1 cellular context compared by ENCODE assay signal in genomic region chr12:46494424-46494823, GRCh38.
TF ChIP-seq lines count a peak whose summit lies in the region.

No MANE protein-coding gene starts in this region.

TF ChIP-seq in HepG2, 621 proteins besides CTCF, POLR2A, EP300 and RAD21 (continued from another document and continues in another):
- TF ChIP-seq ZKSCAN8 (CRISPR knock-in tag; IDR thresholded peaks at IDR 0.05; ENCODE audit: borderline replicate concordance) (no peak; the same call in 1 of the 2 replicates), ETV5 (CRISPR knock-in tag; IDR thresholded peaks at IDR 0.05; ENCODE audit: borderline replicate concordance) (peak; percentile 36; the same call in 1 of the 2 replicates), CREB1 (IDR thresholded peaks at IDR 0.05) (no peak), CREB1 (CRISPR knock-in tag; IDR thresholded peaks at IDR 0.05) (no peak), ARNTL (CRISPR knock-in tag; IDR thresholded peaks at IDR 0.05) (no peak), NFYC (CRISPR knock-in tag; IDR thresholded peaks at IDR 0.05) (no peak), ZBTB3 (CRISPR knock-in tag; IDR thresholded peaks at IDR 0.05; ENCODE audit: borderline replicate concordance, low read depth) (0 out of 2 replicates have a peak, but pooled peaks have one; percentile 9), ZIK1 (CRISPR knock-in tag; IDR thresholded peaks at IDR 0.05; ENCODE audit: borderline replicate concordance, low read depth) (no peak), ZNF234 (CRISPR knock-in tag; conservative IDR thresholded peaks at IDR 0.05) (no peak), PTBP1 (IDR thresholded peaks at IDR 0.05; ENCODE audit: low read depth, low read length, poor library complexity, severe bottlenecking) (no peak), TCF7L2 (IDR thresholded peaks at IDR 0.05; ENCODE audit: low read depth, low read length) (peak; percentile 72), NFYB (CRISPR knock-in tag; IDR thresholded peaks at IDR 0.05) (no peak), USF2 (IDR thresholded peaks at IDR 0.05; ENCODE audit: low read depth, low read length) (no peak), USF2 (CRISPR knock-in tag; IDR thresholded peaks at IDR 0.05; ENCODE audit: borderline replicate concordance) (no peak), NR2F2 (IDR thresholded peaks at IDR 0.05; ENCODE audit: borderline replicate concordance, low read depth) (peak; percentile 54; the same call in 1 of the 2 replicates), NFKB2 (CRISPR knock-in tag; IDR thresholded peaks at IDR 0.05; ENCODE audit: borderline replicate concordance) (no peak), ZNF678 (CRISPR knock-in tag; IDR thresholded peaks at IDR 0.05) (no peak), ZNF143 (CRISPR knock-in tag; IDR thresholded peaks at IDR 0.05) (no peak), NCOA1 (CRISPR knock-in tag; IDR thresholded peaks at IDR 0.05) (no peak), NFATC3 (CRISPR knock-in tag; IDR thresholded peaks at IDR 0.05) (no peak), FOXM1 (CRISPR knock-in tag; IDR thresholded peaks at IDR 0.05) (no peak), DNMT1 (CRISPR knock-in tag; IDR thresholded peaks at IDR 0.05) (no peak), ZNF749 (CRISPR knock-in tag; IDR thresholded peaks at IDR 0.05; ENCODE audit: borderline replicate concordance) (no peak), ZNF512 (CRISPR knock-in tag; IDR thresholded peaks at IDR 0.05) (no peak), ZNF616 (CRISPR knock-in tag; IDR thresholded peaks at IDR 0.05; ENCODE audit: low read depth) (no peak), ZNF766 (CRISPR knock-in tag; IDR thresholded peaks at IDR 0.05; ENCODE audit: borderline replicate concordance) (no peak), TCF12 (IDR thresholded peaks at IDR 0.05) (no peak), TCF12 (CRISPR knock-in tag; IDR thresholded peaks at IDR 0.05) (no peak), ZNF460 (CRISPR knock-in tag; IDR thresholded peaks at IDR 0.05; ENCODE audit: borderline replicate concordance) (no peak), SSRP1 (CRISPR knock-in tag; IDR thresholded peaks at IDR 0.05) (no peak), ZNF737 (CRISPR knock-in tag; IDR thresholded peaks at IDR 0.05; ENCODE audit: borderline replicate concordance) (no peak), ZNF720 (CRISPR knock-in tag; IDR thresholded peaks at IDR 0.05) (no peak), KDM2A (CRISPR knock-in tag; IDR thresholded peaks at IDR 0.05; ENCODE audit: borderline replicate concordance, low read depth) (no peak), IKZF4 (CRISPR knock-in tag; IDR thresholded peaks at IDR 0.05; ENCODE audit: borderline replicate concordance, low read depth, not compliant biosample characterization) (no peak), ZBTB20 (CRISPR knock-in tag; IDR thresholded peaks at IDR 0.05; ENCODE audit: borderline replicate concordance, low read depth) (no peak), RNF2 (conservative IDR thresholded peaks at IDR 0.05; ENCODE audit: low read depth) (no peak), MXD4 (CRISPR knock-in tag; IDR thresholded peaks at IDR 0.05) (no peak), ZZZ3 (CRISPR knock-in tag; IDR thresholded peaks at IDR 0.05; ENCODE audit: borderline replicate concordance) (no peak), HNRNPH1 (optimal IDR thresholded peaks at IDR 0.05; ENCODE audit: low read depth, low read length) (no peak), PATZ1 (CRISPR knock-in tag; IDR thresholded peaks at IDR 0.05) (0 out of 2 replicates have a peak, but pooled peaks have one; percentile 17)
- TF ChIP-seq, protein P1, sequence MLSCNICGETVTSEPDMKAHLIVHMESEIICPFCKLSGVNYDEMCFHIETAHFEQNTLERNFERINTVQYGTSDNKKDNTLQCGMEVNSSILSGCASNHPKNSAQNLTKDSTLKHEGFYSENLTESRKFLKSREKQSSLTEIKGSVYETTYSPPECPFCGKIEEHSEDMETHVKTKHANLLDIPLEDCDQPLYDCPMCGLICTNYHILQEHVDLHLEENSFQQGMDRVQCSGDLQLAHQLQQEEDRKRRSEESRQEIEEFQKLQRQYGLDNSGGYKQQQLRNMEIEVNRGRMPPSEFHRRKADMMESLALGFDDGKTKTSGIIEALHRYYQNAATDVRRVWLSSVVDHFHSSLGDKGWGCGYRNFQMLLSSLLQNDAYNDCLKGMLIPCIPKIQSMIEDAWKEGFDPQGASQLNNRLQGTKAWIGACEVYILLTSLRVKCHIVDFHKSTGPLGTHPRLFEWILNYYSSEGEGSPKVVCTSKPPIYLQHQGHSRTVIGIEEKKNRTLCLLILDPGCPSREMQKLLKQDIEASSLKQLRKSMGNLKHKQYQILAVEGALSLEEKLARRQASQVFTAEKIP (CRISPR knock-in tag; IDR thresholded peaks at IDR 0.05; ENCODE audit: borderline replicate concordance) = no peak
- TF ChIP-seq, protein P2, sequence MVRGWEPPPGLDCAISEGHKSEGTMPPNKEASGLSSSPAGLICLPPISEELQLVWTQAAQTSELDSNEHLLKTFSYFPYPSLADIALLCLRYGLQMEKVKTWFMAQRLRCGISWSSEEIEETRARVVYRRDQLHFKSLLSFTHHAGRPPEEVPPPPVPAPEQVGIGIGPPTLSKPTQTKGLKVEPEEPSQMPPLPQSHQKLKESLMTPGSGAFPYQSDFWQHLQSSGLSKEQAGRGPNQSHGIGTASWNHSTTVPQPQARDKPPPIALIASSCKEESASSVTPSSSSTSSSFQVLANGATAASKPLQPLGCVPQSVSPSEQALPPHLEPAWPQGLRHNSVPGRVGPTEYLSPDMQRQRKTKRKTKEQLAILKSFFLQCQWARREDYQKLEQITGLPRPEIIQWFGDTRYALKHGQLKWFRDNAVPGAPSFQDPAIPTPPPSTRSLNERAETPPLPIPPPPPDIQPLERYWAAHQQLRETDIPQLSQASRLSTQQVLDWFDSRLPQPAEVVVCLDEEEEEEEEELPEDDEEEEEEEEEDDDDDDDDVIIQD (CRISPR knock-in tag; IDR thresholded peaks at IDR 0.05; ENCODE audit: low read depth) = peak; percentile 65; the same call in 1 of the 2 replicates
- TF ChIP-seq, protein P3, sequence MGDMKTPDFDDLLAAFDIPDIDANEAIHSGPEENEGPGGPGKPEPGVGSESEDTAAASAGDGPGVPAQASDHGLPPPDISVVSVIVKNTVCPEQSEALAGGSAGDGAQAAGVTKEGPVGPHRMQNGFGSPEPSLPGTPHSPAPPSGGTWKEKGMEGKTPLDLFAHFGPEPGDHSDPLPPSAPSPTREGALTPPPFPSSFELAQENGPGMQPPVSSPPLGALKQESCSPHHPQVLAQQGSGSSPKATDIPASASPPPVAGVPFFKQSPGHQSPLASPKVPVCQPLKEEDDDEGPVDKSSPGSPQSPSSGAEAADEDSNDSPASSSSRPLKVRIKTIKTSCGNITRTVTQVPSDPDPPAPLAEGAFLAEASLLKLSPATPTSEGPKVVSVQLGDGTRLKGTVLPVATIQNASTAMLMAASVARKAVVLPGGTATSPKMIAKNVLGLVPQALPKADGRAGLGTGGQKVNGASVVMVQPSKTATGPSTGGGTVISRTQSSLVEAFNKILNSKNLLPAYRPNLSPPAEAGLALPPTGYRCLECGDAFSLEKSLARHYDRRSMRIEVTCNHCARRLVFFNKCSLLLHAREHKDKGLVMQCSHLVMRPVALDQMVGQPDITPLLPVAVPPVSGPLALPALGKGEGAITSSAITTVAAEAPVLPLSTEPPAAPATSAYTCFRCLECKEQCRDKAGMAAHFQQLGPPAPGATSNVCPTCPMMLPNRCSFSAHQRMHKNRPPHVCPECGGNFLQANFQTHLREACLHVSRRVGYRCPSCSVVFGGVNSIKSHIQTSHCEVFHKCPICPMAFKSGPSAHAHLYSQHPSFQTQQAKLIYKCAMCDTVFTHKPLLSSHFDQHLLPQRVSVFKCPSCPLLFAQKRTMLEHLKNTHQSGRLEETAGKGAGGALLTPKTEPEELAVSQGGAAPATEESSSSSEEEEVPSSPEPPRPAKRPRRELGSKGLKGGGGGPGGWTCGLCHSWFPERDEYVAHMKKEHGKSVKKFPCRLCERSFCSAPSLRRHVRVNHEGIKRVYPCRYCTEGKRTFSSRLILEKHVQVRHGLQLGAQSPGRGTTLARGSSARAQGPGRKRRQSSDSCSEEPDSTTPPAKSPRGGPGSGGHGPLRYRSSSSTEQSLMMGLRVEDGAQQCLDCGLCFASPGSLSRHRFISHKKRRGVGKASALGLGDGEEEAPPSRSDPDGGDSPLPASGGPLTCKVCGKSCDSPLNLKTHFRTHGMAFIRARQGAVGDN (CRISPR knock-in tag; IDR thresholded peaks at IDR 0.05) = no peak
- TF ChIP-seq, protein P4, sequence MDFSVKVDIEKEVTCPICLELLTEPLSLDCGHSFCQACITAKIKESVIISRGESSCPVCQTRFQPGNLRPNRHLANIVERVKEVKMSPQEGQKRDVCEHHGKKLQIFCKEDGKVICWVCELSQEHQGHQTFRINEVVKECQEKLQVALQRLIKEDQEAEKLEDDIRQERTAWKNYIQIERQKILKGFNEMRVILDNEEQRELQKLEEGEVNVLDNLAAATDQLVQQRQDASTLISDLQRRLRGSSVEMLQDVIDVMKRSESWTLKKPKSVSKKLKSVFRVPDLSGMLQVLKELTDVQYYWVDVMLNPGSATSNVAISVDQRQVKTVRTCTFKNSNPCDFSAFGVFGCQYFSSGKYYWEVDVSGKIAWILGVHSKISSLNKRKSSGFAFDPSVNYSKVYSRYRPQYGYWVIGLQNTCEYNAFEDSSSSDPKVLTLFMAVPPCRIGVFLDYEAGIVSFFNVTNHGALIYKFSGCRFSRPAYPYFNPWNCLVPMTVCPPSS (IDR thresholded peaks at IDR 0.05) = no peak
- TF ChIP-seq, protein P5, sequence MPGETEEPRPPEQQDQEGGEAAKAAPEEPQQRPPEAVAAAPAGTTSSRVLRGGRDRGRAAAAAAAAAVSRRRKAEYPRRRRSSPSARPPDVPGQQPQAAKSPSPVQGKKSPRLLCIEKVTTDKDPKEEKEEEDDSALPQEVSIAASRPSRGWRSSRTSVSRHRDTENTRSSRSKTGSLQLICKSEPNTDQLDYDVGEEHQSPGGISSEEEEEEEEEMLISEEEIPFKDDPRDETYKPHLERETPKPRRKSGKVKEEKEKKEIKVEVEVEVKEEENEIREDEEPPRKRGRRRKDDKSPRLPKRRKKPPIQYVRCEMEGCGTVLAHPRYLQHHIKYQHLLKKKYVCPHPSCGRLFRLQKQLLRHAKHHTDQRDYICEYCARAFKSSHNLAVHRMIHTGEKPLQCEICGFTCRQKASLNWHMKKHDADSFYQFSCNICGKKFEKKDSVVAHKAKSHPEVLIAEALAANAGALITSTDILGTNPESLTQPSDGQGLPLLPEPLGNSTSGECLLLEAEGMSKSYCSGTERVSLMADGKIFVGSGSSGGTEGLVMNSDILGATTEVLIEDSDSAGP (CRISPR knock-in tag; IDR thresholded peaks at IDR 0.05; ENCODE audit: borderline replicate concordance) = no peak
- TF ChIP-seq, protein P6, sequence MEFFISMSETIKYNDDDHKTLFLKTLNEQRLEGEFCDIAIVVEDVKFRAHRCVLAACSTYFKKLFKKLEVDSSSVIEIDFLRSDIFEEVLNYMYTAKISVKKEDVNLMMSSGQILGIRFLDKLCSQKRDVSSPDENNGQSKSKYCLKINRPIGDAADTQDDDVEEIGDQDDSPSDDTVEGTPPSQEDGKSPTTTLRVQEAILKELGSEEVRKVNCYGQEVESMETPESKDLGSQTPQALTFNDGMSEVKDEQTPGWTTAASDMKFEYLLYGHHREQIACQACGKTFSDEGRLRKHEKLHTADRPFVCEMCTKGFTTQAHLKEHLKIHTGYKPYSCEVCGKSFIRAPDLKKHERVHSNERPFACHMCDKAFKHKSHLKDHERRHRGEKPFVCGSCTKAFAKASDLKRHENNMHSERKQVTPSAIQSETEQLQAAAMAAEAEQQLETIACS (CRISPR knock-in tag; IDR thresholded peaks at IDR 0.05) = no peak
- TF ChIP-seq, protein P7, sequence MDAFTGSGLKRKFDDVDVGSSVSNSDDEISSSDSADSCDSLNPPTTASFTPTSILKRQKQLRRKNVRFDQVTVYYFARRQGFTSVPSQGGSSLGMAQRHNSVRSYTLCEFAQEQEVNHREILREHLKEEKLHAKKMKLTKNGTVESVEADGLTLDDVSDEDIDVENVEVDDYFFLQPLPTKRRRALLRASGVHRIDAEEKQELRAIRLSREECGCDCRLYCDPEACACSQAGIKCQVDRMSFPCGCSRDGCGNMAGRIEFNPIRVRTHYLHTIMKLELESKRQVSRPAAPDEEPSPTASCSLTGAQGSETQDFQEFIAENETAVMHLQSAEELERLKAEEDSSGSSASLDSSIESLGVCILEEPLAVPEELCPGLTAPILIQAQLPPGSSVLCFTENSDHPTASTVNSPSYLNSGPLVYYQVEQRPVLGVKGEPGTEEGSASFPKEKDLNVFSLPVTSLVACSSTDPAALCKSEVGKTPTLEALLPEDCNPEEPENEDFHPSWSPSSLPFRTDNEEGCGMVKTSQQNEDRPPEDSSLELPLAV (CRISPR knock-in tag; conservative IDR thresholded peaks at IDR 0.05; ENCODE audit: low read depth) = no peak
